In the genomic region with DNA sequence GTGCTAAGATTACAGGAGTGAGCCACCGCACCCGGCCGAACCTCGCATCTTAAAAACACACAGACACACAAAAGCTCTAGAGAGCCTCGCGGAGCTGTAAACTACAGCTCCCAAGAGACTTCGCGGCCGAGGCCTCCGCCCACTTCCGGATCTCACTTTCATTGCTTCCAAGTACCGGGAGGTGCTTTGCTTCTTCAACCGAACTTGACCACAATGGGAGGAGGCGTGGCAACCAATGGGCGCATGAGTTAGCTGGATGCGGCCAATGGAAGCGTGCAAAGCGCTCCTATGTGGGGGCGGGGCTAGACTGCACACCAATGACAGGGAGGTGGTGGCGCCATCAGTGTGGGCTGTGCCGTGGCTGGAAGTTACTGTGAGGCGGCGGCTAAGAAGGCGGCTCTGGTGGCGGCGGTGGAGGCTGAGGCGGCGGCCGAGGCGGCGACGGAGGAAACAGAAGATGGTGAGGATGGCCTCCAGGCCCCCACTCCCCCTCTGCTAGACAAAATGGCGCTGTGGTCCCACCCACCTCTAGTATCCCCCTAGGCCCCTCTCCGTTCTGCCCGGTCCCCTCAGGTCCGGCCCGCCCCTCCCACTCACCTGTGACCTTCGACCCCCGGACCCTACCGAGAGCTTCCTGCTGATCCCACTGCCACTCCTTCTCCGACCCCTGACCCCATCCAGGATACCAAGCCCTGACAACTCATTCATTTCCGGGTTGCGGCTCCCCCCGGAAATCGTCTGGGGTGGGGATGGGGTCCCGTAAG, we compare ENCODE assay signal across 8 cellular contexts. TPM values are rescaled to one million over a fixed set of nuclear protein-coding genes. Genes with fewer than 3 reads are reported as not detected.
A peak's percentile ranks its signal among the peaks of the same experiment; 100 is the strongest.
DNase-seq lines count a peak whose midpoint lies in the region; ATAC-seq and TF ChIP-seq lines count a peak whose summit lies in the region.

DDA1 (plus strand) TSS at position 366 of the 764 bp plus-strand sequence; CDS start at position 458, 92 bp downstream.

- no peak for TF ChIP-seq CTCF in omental fat pad (IDR thresholded peaks at IDR 0.05)
- no peak for TF ChIP-seq CTCF in thoracic aorta (IDR thresholded peaks at IDR 0.05)

- H3K4me1 Mint-ChIP-seq in activated naive CD8-positive, alpha-beta T cell (ENCODE audit: low read depth): peaks cover 37% of the 10 kb centered on the region

- H3K27me3 Mint-ChIP-seq in activated naive CD8-positive, alpha-beta T cell: no peaks in the 10 kb centered on the region

- no peaks in the 10 kb centered on the region for H3K27me3 ChIP-seq in thoracic aorta (replicated peaks; ENCODE audit: insufficient read depth)

- H3K27ac ChIP-seq in thoracic aorta: peak within 1 kb of the TSS; percentile 35 to 62

- no peaks in the 10 kb centered on the region for H3K9me3 ChIP-seq in thoracic aorta

- DNase-seq in GM04504 (ENCODE audit: low read depth) (peak; percentile 100), NCI-H1105 (lab: John Stamatoyannopoulos, UW) (peak; percentile 99), SKM-1 treated with dmso at 0.1 percent for 144 hours (lab: John Stamatoyannopoulos, UW; ENCODE audit: unreplicated experiment) (peak; percentile 100), glomerular visceral epithelial cell (ENCODE audit: extremely low spot score) (peak; percentile 100), omental fat pad (ENCODE audit: low spot score) (peak; percentile 97), thoracic aorta (ENCODE audit: low spot score) (peak; percentile 100)

- ATAC-seq in HG02610 (IDR thresholded peaks at IDR 0.05; ENCODE audit: unreplicated experiment) (peak; percentile 66), omental fat pad (ENCODE audit: low FRiP score) (peak; percentile 90), thoracic aorta (ENCODE audit: insufficient number of reproducible peaks, low FRiP score, low read depth) (peak; percentile 95)

- H3K36me3 Mint-ChIP-seq in activated naive CD8-positive, alpha-beta T cell: no peaks in the 10 kb centered on the region

- H3K9me3 Mint-ChIP-seq in activated naive CD8-positive, alpha-beta T cell (ENCODE audit: low read depth): no peaks in the 10 kb centered on the region

- H3K4me3 ChIP-seq in thoracic aorta: peak within 1 kb of the TSS; percentile 91

- peaks cover 28 to 56% of the 10 kb centered on the region in 2 donors for H3K4me1 ChIP-seq in thoracic aorta (ENCODE audit: control insufficient read depth in 1 of 2, low read depth in 2 of 2)

- peak within 1 kb of the TSS; percentile 91 for H3K4me3 Mint-ChIP-seq in activated naive CD8-positive, alpha-beta T cell

- peak within 1 kb of the TSS; percentile 85 for H3K27ac Mint-ChIP-seq in activated naive CD8-positive, alpha-beta T cell

- H3K36me3 ChIP-seq in thoracic aorta: peaks cover 5% of the 10 kb centered on the region

RNA-seq across cellular contexts. Expression of gene DDA1, which starts in this region (rescaled TPM):
- total RNA-seq in omental fat pad (10 to 100 TPM in 3 of 4 donors, 1 to 10 TPM in 1; 4.6 to 44.4 (median 23.8) TPM), thoracic aorta (10 to 100 TPM in 1 of 2 donors, 1 to 10 TPM in 1; 8.9 to 13.5 TPM)

Comparison
In these comparisons a context has a peak if more than half of its experiments do, and no peak if none do; other contexts are left out.
1. Peak in every context shown above with its lines: DNase-seq, ATAC-seq, H3K4me3 ChIP-seq and H3K27ac ChIP-seq.